Comparison of ENCODE assay signal across 2 cellular contexts in the genomic region with DNA sequence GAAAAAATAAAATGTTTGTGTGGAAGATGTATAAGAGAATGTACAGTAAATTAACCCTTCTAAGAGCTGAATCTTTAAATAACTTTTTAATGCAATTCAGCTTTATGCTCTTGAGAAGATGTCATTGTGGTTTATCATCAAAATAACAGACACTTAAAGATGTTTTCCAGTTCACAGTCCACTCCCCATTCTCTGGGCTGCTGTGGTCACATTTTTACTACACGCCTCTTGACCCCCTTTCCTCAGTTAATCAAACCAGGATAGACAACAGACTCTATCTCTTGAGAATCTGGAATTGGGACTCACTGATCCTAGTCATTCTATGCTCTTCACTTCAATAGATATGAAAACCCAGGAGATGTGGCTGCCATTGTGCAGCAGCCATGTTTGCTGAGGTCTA.
A peak's percentile ranks its signal among the peaks of the same experiment; 100 is the strongest.
TF ChIP-seq lines count a peak whose summit lies in the region.

No MANE protein-coding gene starts in this region.

TF ChIP-seq in A549, 52 proteins besides CTCF, POLR2A, EP300 and RAD21:
- no peak for TF ChIP-seq TFCP2L1 (CRISPR knock-in tag; IDR thresholded peaks at IDR 0.05)
- no peak for TF ChIP-seq GATA3 (IDR thresholded peaks at IDR 0.05; ENCODE audit: borderline replicate concordance)

TF ChIP-seq in GM12878, 131 proteins besides CTCF, POLR2A, EP300 and RAD21:
- TF ChIP-seq YY1 (IDR thresholded peaks at IDR 0.05; ENCODE audit: low read depth, low read length) (peak; percentile 62; the same call in 1 of the 2 replicates), RUNX3 (IDR thresholded peaks at IDR 0.05; ENCODE audit: low read length) (peak; percentile 55), JUNB (IDR thresholded peaks at IDR 0.05) (peak; percentile 6), ASH2L (IDR thresholded peaks at IDR 0.05; ENCODE audit: borderline replicate concordance, low read depth) (no peak)
- TF ChIP-seq, protein P1, sequence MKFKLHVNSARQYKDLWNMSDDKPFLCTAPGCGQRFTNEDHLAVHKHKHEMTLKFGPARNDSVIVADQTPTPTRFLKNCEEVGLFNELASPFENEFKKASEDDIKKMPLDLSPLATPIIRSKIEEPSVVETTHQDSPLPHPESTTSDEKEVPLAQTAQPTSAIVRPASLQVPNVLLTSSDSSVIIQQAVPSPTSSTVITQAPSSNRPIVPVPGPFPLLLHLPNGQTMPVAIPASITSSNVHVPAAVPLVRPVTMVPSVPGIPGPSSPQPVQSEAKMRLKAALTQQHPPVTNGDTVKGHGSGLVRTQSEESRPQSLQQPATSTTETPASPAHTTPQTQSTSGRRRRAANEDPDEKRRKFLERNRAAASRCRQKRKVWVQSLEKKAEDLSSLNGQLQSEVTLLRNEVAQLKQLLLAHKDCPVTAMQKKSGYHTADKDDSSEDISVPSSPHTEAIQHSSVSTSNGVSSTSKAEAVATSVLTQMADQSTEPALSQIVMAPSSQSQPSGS (IDR thresholded peaks at IDR 0.05; ENCODE audit: low read length): peak; percentile 15
- TF ChIP-seq, protein P2, sequence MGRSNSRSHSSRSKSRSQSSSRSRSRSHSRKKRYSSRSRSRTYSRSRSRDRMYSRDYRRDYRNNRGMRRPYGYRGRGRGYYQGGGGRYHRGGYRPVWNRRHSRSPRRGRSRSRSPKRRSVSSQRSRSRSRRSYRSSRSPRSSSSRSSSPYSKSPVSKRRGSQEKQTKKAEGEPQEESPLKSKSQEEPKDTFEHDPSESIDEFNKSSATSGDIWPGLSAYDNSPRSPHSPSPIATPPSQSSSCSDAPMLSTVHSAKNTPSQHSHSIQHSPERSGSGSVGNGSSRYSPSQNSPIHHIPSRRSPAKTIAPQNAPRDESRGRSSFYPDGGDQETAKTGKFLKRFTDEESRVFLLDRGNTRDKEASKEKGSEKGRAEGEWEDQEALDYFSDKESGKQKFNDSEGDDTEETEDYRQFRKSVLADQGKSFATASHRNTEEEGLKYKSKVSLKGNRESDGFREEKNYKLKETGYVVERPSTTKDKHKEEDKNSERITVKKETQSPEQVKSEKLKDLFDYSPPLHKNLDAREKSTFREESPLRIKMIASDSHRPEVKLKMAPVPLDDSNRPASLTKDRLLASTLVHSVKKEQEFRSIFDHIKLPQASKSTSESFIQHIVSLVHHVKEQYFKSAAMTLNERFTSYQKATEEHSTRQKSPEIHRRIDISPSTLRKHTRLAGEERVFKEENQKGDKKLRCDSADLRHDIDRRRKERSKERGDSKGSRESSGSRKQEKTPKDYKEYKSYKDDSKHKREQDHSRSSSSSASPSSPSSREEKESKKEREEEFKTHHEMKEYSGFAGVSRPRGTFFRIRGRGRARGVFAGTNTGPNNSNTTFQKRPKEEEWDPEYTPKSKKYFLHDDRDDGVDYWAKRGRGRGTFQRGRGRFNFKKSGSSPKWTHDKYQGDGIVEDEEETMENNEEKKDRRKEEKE (IDR thresholded peaks at IDR 0.05): no peak
